Comparison of ENCODE assay signal across 1 cellular context in the genomic region with DNA sequence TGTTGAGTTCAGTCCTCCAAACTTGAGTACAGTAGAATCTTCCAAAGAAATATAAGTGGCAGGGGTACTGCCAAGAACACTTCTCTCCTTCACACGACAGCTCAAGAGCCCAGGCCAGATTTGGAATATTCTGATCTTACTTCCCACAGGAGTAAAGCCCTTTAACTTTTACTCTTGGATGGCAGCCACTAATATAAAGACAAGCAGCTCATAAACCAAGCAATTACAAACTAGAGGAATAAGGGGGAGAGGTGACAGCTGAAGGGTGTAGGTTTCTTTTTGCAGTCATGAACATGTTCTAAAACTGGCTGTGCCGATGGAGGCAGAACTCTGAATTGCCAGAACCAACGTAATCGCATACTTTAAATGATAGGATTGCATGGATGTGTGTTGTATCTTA.
TF ChIP-seq lines count a peak whose summit lies in the region.

No MANE protein-coding gene starts in this region.

TF ChIP-seq in WTC11, 78 proteins besides CTCF, POLR2A, EP300 and RAD21 (continued from another document):
- no peak for TF ChIP-seq E2F1 (CRISPR knock-in tag; IDR thresholded peaks at IDR 0.05)
TF ChIP-seq in WTC11: peak in this region for 0.
